In the genomic region with DNA sequence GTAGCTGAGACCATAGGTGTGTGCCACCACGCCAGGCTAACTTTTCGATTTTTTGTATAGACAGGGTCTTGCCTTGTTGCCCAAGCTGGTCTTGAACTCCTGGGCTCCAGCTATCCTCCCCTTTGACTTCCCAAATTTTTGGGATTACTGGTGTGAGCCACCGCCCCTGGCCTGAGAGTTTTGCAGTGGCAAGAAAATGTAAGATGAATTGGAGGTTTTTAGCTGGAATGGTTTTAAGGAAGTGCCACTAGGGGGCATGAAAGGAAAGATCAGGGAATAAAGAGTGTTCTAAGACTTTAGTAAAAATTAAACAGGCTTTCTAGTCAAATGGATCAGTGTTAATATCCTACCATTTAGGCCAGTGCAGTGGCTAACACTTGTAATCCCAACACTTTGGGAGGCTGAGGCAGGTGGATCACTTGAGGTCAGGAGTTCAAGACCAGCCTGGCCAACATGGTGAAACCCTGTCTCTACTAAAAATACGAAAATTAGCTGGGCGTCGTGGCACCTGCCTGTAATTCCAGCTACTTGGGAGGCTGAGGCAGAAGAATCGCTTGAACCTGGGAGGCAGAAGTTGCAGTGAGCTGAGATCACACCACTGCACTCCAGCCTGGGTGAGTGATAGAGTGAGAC, we compare ENCODE assay signal across 8 cellular contexts. TPM values are rescaled to one million over a fixed set of nuclear protein-coding genes. Genes with fewer than 3 reads are reported as not detected.
DNase-seq lines count a peak whose midpoint lies in the region; ATAC-seq and TF ChIP-seq lines count a peak whose summit lies in the region.
"Not testable (repeated sequence)": the region's sequence is repeated elsewhere in the genome, so short reads cannot be mapped to it uniquely, and the experiment has no call there.

No MANE protein-coding gene starts in this region.

- DNase-seq in AG04449 (ENCODE audit: low read depth, low spot score); psoas muscle: not testable (repeated sequence)
- DNase-seq in G401 (ENCODE audit: low spot score) (peak; percentile 28), KBM-7 (peak; percentile 64), OCI-M1 (lab: John Stamatoyannopoulos, UW) (peak; percentile 77), erythroblast (lab: John Stamatoyannopoulos, UW) (peak; percentile 26 to 50), kidney glomerular epithelial cell (lab: John Stamatoyannopoulos, UW) (peak; percentile 46)

- TF ChIP-seq CTCF in AG04449 (IDR thresholded peaks at IDR 0.05; ENCODE audit: insufficient read depth, low read length, missing control alignments) (peak; percentile 29), psoas muscle (IDR thresholded peaks at IDR 0.05) (peak; percentile 48)

- POLR2A ChIA-PET in AG04449 (lab: Yijun Ruan, JAX): not testable (repeated sequence)

- not testable (repeated sequence) for H3K4me1 Mint-ChIP-seq in activated T-helper 17 cell treated with anti-CD3 and anti-CD28 coated beads, Interleukin-2, amount 50 U/mL, for 72 hours

- in situ Hi-C loops in G401 (cut with HindIII; ENCODE audit: low sequenced_read_pairs): loop anchor here (25.0 kb wide), 1 partner anchor 132 kb away; no protein-coding TSS in a partner anchor
- in situ Hi-C loops in KBM-7 (cut with MboI; ENCODE audit: low pct_unique_long_range_greater_than_20kb, low sequenced_read_pairs): not testable (repeated sequence)

- H3K27ac Mint-ChIP-seq in activated T-helper 17 cell treated with anti-CD3 and anti-CD28 coated beads, Interleukin-2, amount 50 U/mL, for 72 hours: peak overlapping the region; percentile 9

- not testable (repeated sequence) for H3K9me3 Mint-ChIP-seq in activated T-helper 17 cell treated with anti-CD3 and anti-CD28 coated beads, Interleukin-2, amount 50 U/mL, for 72 hours

- H3K4me1 ChIP-seq in psoas muscle: not testable (repeated sequence)

- ATAC-seq in activated T-helper 17 cell treated with anti-CD3 and anti-CD28 coated beads, Interleukin-2, amount 50 U/mL, for 72 hours (replicated peaks); psoas muscle: not testable (repeated sequence)

- not testable (repeated sequence) for TF ChIP-seq POLR2A in erythroblast (IDR thresholded peaks at IDR 0.05; ENCODE audit: low read length)

- CTCF ChIA-PET in AG04449 (lab: Yijun Ruan, JAX): interaction anchor here (0.9 to 5.8 kb wide), 14 partner anchors 8 to 158 kb away, joined by 3 to 38 read pairs (median 4); a partner anchor contains a TSS

- not testable (repeated sequence) for H3K27ac ChIP-seq in psoas muscle

- H3K9me3 ChIP-seq in psoas muscle: not testable (repeated sequence)

- not testable (repeated sequence) for H3K4me3 Mint-ChIP-seq in activated T-helper 17 cell treated with anti-CD3 and anti-CD28 coated beads, Interleukin-2, amount 50 U/mL, for 72 hours

- H3K27me3 ChIP-seq in psoas muscle (ENCODE audit: insufficient read depth in 3 of 3, low read length in 2 of 3): not testable (repeated sequence)

- H3K36me3 Mint-ChIP-seq in activated T-helper 17 cell treated with anti-CD3 and anti-CD28 coated beads, Interleukin-2, amount 50 U/mL, for 72 hours (ENCODE audit: low read depth): not testable (repeated sequence)

- 84 to 88% (median 84%) methylated on average over 7 of the region's 7 CpGs for WGBS in psoas muscle, 3 donors

- intact Hi-C loops in psoas muscle (cut with DNase I): not testable (repeated sequence)

- not testable (repeated sequence) for H3K4me3 ChIP-seq in AG04449 (ENCODE audit: low read depth, low read length); psoas muscle

- not testable (repeated sequence) for H3K36me3 ChIP-seq in psoas muscle (ENCODE audit: insufficient read depth in 1 of 2, low read depth in 1 of 2)

- not testable (repeated sequence) for H3K27me3 Mint-ChIP-seq in activated T-helper 17 cell treated with anti-CD3 and anti-CD28 coated beads, Interleukin-2, amount 50 U/mL, for 72 hours

RNA-seq across cellular contexts. Expression of a gene that starts 9.4 kb away (rescaled TPM):
- total RNA-seq in G401 (2014; rRNA removed; shearing (Covaris generic)): 5.5 and 6.5 TPM in 2 replicates
- total RNA-seq in activated T-helper 17 cell treated with anti-CD3 and anti-CD28 coated beads, Interleukin-2, amount 50 U/mL, for 72 hours: 1 to 10 TPM; 5.7 to 6.8 TPM
- total RNA-seq in psoas muscle: 1 to 10 TPM in 3 of 4 donors, under 1 TPM in 1; 0.86 to 2.7 (median 1.8) TPM
- polyA plus RNA-seq in psoas muscle: under 1 TPM; 0.53 to 0.92 (median 0.75) TPM
